Comparison of ENCODE assay signal across 26 cellular contexts in the genomic region with DNA sequence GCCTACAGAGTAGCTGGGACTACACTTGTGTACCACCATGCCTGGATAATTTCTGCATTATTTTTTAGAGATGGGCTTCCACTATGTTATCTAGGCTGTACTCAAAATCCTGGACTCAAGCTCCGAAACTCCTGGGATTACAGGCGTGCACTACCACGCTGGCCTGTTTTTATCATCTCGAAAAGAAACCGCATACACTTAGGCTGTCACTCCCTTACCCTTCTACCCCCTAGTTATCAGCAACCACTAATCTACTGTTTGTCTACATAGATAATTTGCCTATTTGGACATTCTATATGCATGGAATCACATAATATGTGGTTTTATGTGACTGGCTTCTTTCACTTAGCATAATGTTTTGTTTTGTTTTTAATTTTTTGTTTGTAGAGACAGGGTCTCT. TPM values are rescaled to one million over a fixed set of nuclear protein-coding genes. Genes with fewer than 3 reads are reported as not detected.
DNase-seq lines count a peak whose midpoint lies in the region; FAIRE-seq and TF ChIP-seq lines count a peak whose summit lies in the region.
"Had no signal": no experiment of that assay in that cellular context is flagged by ENCODE, and none has a peak within 500 bp of the region (broad histone marks: within the 10 kb centered on the region; RNA-seq: fewer than 3 reads in every experiment).

No MANE protein-coding gene starts in this region.

- TF ChIP-seq POLR2A in H1 (IDR thresholded peaks at IDR 0.05; ENCODE audit: control extremely low read depth in 1 of 2, low read depth in 2 of 2, low read length in 2 of 2): no peak
- no peak for TF ChIP-seq POLR2A in thyroid gland (IDR thresholded peaks at IDR 0.05)

- TF ChIP-seq EP300 in H1 (IDR thresholded peaks at IDR 0.05; ENCODE audit: borderline replicate concordance in 1 of 2, low read depth in 2 of 2, low read length in 2 of 2): no peak

- no peak overlapping the region for H3K23ac ChIP-seq in H1 (ENCODE audit: insufficient read length)

- FAIRE-seq in HTR-8/SVneo (lab: Jason Lieb, UNC) (peak; percentile 55), H1 (lab: Jason Lieb, UNC) (no peak)
- FAIRE-seq: A204.1, D721Med, GM12878, GM18507, H54 had no signal

- no peaks in the 10 kb centered on the region for H3K36me3 ChIP-seq in H1 (ENCODE audit: control insufficient read depth in 2 of 4, insufficient read depth in 4 of 4, low read length in 3 of 4)
- H3K36me3 ChIP-seq in thyroid gland: no peaks in the 10 kb centered on the region
- H3K36me3 ChIP-seq: BE2C; BLaER1 treated with 17β-estradiol and CSF1 and Interleukin-3, amounts not matched to agents 10 nM and 100 nM; HAP-1 had no signal

- no peak overlapping the region for H4K91ac ChIP-seq in H1 (replicated peaks; ENCODE audit: insufficient read length, low read length)

- DNase-seq in HTR-8/SVneo (ENCODE audit: insufficient read length, low spot score): no peak
- DNase-seq in OCI-M1 (lab: John Stamatoyannopoulos, UW): peak; percentile 37
- no peak for DNase-seq in H1 (ENCODE audit: low read depth in 1 of 2, low spot score in 2 of 2)
- no peak for DNase-seq in type B pancreatic cell (ENCODE audit: extremely low spot score, unreplicated experiment)
- no peak for DNase-seq in stimulated activated naive CD4-positive, alpha-beta T cell treated with Interleukin-2 at 50 U/mL for 16 hours (lab: John Stamatoyannopoulos, UW)
- DNase-seq in ACHN: no peak
- no peak for DNase-seq in thyroid gland
- DNase-seq: AML-193; BE2C; CD4-positive, alpha-beta T cell; CD8-positive, alpha-beta memory T cell; DMS 273 treated with DMSO at 0.1 percent for 48 hours; DMS79; EL; GDM1; HFFc6 had no signal

- H3K4me3 ChIP-seq in H1 (ENCODE audit: extremely low read depth in 1 of 4, insufficient read depth in 2 of 4, low read depth in 3 of 4, low read length in 4 of 4) (no peak overlapping the region), thyroid gland (replicated peaks in 1 of 3) (no peak overlapping the region)
- H3K4me3 ChIP-seq: BLaER1 treated with 17β-estradiol and CSF1 and Interleukin-3, amounts not matched to agents 10 nM and 100 nM; GM12878; GM23338; HAP-1 had no signal

- H4K5ac ChIP-seq in H1 (ENCODE audit: insufficient read length, low read depth, low read length): no peak overlapping the region

- no peaks in the 10 kb centered on the region for H3K4me1 Mint-ChIP-seq in type B pancreatic cell (ENCODE audit: unreplicated experiment)
- H3K4me1 Mint-ChIP-seq: CD8-positive, alpha-beta memory T cell; GM23338 had no signal

- peak overlapping the region; percentile 4 for H3K27ac Mint-ChIP-seq in type B pancreatic cell
- H3K27ac Mint-ChIP-seq: CD14-positive monocyte; CD4-positive, alpha-beta T cell; GM23338; HFFc6 had no signal

- H3K9ac ChIP-seq in H1 (replicated peaks in 1 of 4; ENCODE audit: extremely low read depth in 1 of 4, low read depth in 3 of 4, low read length in 3 of 4): no peak overlapping the region
- H3K9ac ChIP-seq: BLaER1 treated with 17β-estradiol and CSF1 and Interleukin-3, amounts not matched to agents 10 nM and 100 nM had no signal

- intact Hi-C loops in thyroid gland (cut with DNase I): no loop called here

- no peak overlapping the region for H3K18ac ChIP-seq in H1 (ENCODE audit: extremely low read depth, low read length)

- H3K56ac ChIP-seq in H1 (replicated peaks; ENCODE audit: insufficient read length, low read depth, low read length): no peak overlapping the region

- no peak overlapping the region for H4K8ac ChIP-seq in H1 (ENCODE audit: extremely low read depth, insufficient read depth, low read length)

- H3K27me3 ChIP-seq in H1 (replicated peaks in 1 of 4; ENCODE audit: control insufficient read depth in 3 of 4, extremely low read depth in 1 of 4, insufficient read depth in 3 of 4, low read length in 3 of 4) (no peaks in the 10 kb centered on the region), thyroid gland (no peaks in the 10 kb centered on the region)
- H3K27me3 ChIP-seq: BE2C; BLaER1 treated with 17β-estradiol and CSF1 and Interleukin-3, amounts not matched to agents 10 nM and 100 nM had no signal

- 96% methylated on average over 5 of the region's 5 CpGs; no CpG with 5 or more reads in 1 of the 2 experiments for WGBS in H1 (ENCODE audit: extremely low coverage in 1 of 2, insufficient coverage in 1 of 2, insufficient read length in 1 of 2, insufficient replicate concordance in 2 of 2, low coverage in 1 of 2, low lambda C conversion rate in 2 of 2, missing lambda C conversion rate in 1 of 2), 2 experiments
- WGBS in thyroid gland, 2 donors: 94 to 98% methylated on average over 5 of the region's 5 CpGs

- H2AK5ac ChIP-seq in H1 (ENCODE audit: low read depth, low read length): no peak overlapping the region

- H2BK15ac ChIP-seq in H1 (ENCODE audit: low read length): no peak overlapping the region

- no peaks in the 10 kb centered on the region for H3K27me3 Mint-ChIP-seq in type B pancreatic cell
- H3K27me3 Mint-ChIP-seq: CD8-positive, alpha-beta memory T cell had no signal

- no peak overlapping the region for H3K4ac ChIP-seq in H1 (replicated peaks; ENCODE audit: insufficient read length, low read depth, low read length)

- no peak overlapping the region for H2AFZ ChIP-seq in H1 (ENCODE audit: low read length)
- H2AFZ ChIP-seq: GM23338 had no signal

- H3K9me3 ChIP-seq in H1 (ENCODE audit: insufficient read depth in 2 of 2, low read depth in 1 of 2, low read length in 1 of 2) (no peaks in the 10 kb centered on the region), thyroid gland (no peaks in the 10 kb centered on the region)
- H3K9me3 ChIP-seq: BE2C, HAP-1 had no signal

- no peak overlapping the region for H3K14ac ChIP-seq in H1 (ENCODE audit: insufficient read length)

- CTCF ChIA-PET in H1 (lab: Charles Lee; ENCODE audit: partially characterized antibody): interaction anchor here (1.4 to 1.5 kb wide), 2 partner anchors 20 to 22 kb away, joined by 4 to 6 read pairs; no protein-coding TSS in a partner anchor

- H4K20me1 ChIP-seq in H1 (replicated peaks in 1 of 2; ENCODE audit: control insufficient read depth in 1 of 2, insufficient read depth in 2 of 2, low read length in 2 of 2): no peaks in the 10 kb centered on the region
- H4K20me1 ChIP-seq: BLaER1 treated with 17β-estradiol and CSF1 and Interleukin-3, amounts not matched to agents 10 nM and 100 nM had no signal

- no peaks in the 10 kb centered on the region for H3K36me3 Mint-ChIP-seq in type B pancreatic cell
- H3K36me3 Mint-ChIP-seq: CD14-positive monocyte; CD8-positive, alpha-beta memory T cell had no signal

- in situ Hi-C loops in ACHN (cut with HindIII; ENCODE audit: low pct_ligation_motif_present, low pct_unique_long_range_greater_than_20kb, low sequenced_read_pairs): no loop called here

- H3K4me1 ChIP-seq in H1 (replicated peaks in 1 of 4; ENCODE audit: control insufficient read depth in 3 of 4, insufficient read depth in 4 of 4, low read length in 3 of 4): no peaks in the 10 kb centered on the region
- no peaks in the 10 kb centered on the region for H3K4me1 ChIP-seq in thyroid gland
- H3K4me1 ChIP-seq: BE2C had no signal

- H3K4me2 ChIP-seq in H1 (ENCODE audit: insufficient read depth in 1 of 2, low read depth in 2 of 2, low read length in 2 of 2): no peak overlapping the region
- H3K4me2 ChIP-seq: BLaER1 treated with 17β-estradiol and CSF1 and Interleukin-3, amounts not matched to agents 10 nM and 100 nM; GM23338 had no signal

- peak overlapping the region; percentile 39; the same call in 1 of the 2 replicates for H2BK12ac ChIP-seq in H1 (ENCODE audit: low read depth, low read length)

- no peak overlapping the region for H3K4me3 Mint-ChIP-seq in type B pancreatic cell
- H3K4me3 Mint-ChIP-seq: CD14-positive monocyte; CD4-positive, alpha-beta T cell; CD8-positive, alpha-beta memory T cell; GM23338; HFFc6 had no signal

- no peaks in the 10 kb centered on the region for H3K23me2 ChIP-seq in H1 (ENCODE audit: low read depth, low read length)

- TF ChIP-seq RAD21 in H1 (IDR thresholded peaks at IDR 0.05 in 1 of 2, conservative IDR thresholded peaks at IDR 0.05 in 1 of 2; ENCODE audit: low read depth in 2 of 2, low read length in 2 of 2): no peak

- H2BK5ac ChIP-seq in H1 (ENCODE audit: low read depth, low read length): no peak overlapping the region

- no peaks in the 10 kb centered on the region for H3K79me2 ChIP-seq in H1 (ENCODE audit: control insufficient read depth in 1 of 2, insufficient read depth in 2 of 2, low read length in 2 of 2)

- TF ChIP-seq CTCF in H1 (IDR thresholded peaks at IDR 0.05; ENCODE audit: control extremely low read depth in 1 of 3, insufficient read depth in 1 of 3, low read depth in 1 of 3, low read length in 3 of 3): no peak
- TF ChIP-seq CTCF in type B pancreatic cell (conservative IDR thresholded peaks at IDR 0.05): no peak
- no peak for TF ChIP-seq CTCF in thyroid gland (IDR thresholded peaks at IDR 0.05)

- POLR2A ChIA-PET in H1 (lab: Charles Lee; ENCODE audit: partially characterized antibody): interaction anchor here (0.7 to 1.4 kb wide), 2 partner anchors 10 to 88 kb away, joined by 3 read pairs; a partner anchor contains a TSS

- H2BK120ac ChIP-seq in H1 (replicated peaks; ENCODE audit: low read depth, low read length): no peak overlapping the region

- no peaks in the 10 kb centered on the region for H3K9me3 Mint-ChIP-seq in type B pancreatic cell
- H3K9me3 Mint-ChIP-seq: CD4-positive, alpha-beta T cell; CD8-positive, alpha-beta memory T cell; GM23338; HFFc6 had no signal

- no peak overlapping the region for H2BK20ac ChIP-seq in H1 (ENCODE audit: low read length)

- no peak overlapping the region for H3K27ac ChIP-seq in H1 (ENCODE audit: low read depth, low read length)
- no peak overlapping the region for H3K27ac ChIP-seq in thyroid gland
- H3K27ac ChIP-seq: 22Rv1; BLaER1 treated with 17β-estradiol and CSF1 and Interleukin-3, amounts not matched to agents 10 nM and 100 nM had no signal

- H3K79me1 ChIP-seq in H1 (ENCODE audit: low read depth, low read length): no peaks in the 10 kb centered on the region

TF ChIP-seq in H1, 55 proteins besides CTCF, POLR2A, EP300 and RAD21 (continues in another document):
- TF ChIP-seq SRF (IDR thresholded peaks at IDR 0.05; ENCODE audit: low read depth, low read length) (no peak), EZH2 (IDR thresholded peaks at IDR 0.05; ENCODE audit: low read depth, low read length, severe bottlenecking) (no peak)

RNA-seq across cellular contexts. Expression of a gene that starts 8.5 kb away (rescaled TPM):
- 109 and 114 TPM in 2 replicates for total RNA-seq in H1 (2021; fragmentation: NEBNext Ultra II Directional; extraction: Animal tissue kit (Norgen Biotek cat#: 25700))
- polyA plus RNA-seq in H1 (2011; rRNA removed): 30.1 and 46.6 TPM in 2 replicates
- polyA plus RNA-seq in H1 (2011; cell fraction: cytosol; rRNA removed): 40.1 TPM
- 37.3 TPM for polyA plus RNA-seq in H1 (2011; cell fraction: nucleus; rRNA removed)
- 33.7 to 56.1 TPM (median 47.0 TPM) in 4 replicates for polyA plus RNA-seq in H1 (2012, experiment 1 of 2)
- polyA plus RNA-seq in H1 (2012, experiment 2 of 2): 2.6 TPM
- 31.1 TPM for polyA plus RNA-seq in H1 (2013, experiment 1 of 2)
- polyA plus RNA-seq in H1 (2013, experiment 2 of 2): 31.5 TPM
- polyA minus RNA-seq in H1 (2011; rRNA and poly(A)+ RNA removed): 336 and 378 TPM in 2 replicates
- 98.2 TPM for polyA minus RNA-seq in H1 (2011; cell fraction: cytosol; rRNA and poly(A)+ RNA removed)
- polyA minus RNA-seq in H1 (2011; cell fraction: nucleus; rRNA and poly(A)+ RNA removed): 170 TPM
- total RNA-seq in type B pancreatic cell (ENCODE audit: low replicate concordance) (98.5 and 112 TPM in 2 replicates), thyroid gland (100 to 1,000 TPM in 1 of 4 donors, 10 to 100 TPM in 3; 87.5 to 102 (median 91.8) TPM)
